In genomic region chr2:160317113-160318099, GRCh38 we compare ENCODE assay signal across 12 cellular contexts.
A peak's percentile ranks its signal among the peaks of the same experiment; 100 is the strongest.
DNase-seq lines count a peak whose midpoint lies in the region; ATAC-seq and TF ChIP-seq lines count a peak whose summit lies in the region.
"Had no signal": no experiment of that assay in that cellular context is flagged by ENCODE, and none has a peak within 500 bp of the region (broad histone marks: within the 10 kb centered on the region; RNA-seq: fewer than 3 reads in every experiment).

No MANE protein-coding gene starts in this region.

- H3K4me1 Mint-ChIP-seq in MCF 10A (ENCODE audit: insufficient read depth, unreplicated experiment) (peaks cover 35% of the 10 kb centered on the region), Calu3 (ENCODE audit: low read depth, unreplicated experiment) (peaks cover 23% of the 10 kb centered on the region)

- H3K27ac ChIP-seq in lower lobe of right lung (peak overlapping the region; percentile 4), smooth muscle cell (ENCODE audit: low read depth) (no peak overlapping the region)

- H3K9me3 ChIP-seq in lower lobe of right lung (no peaks in the 10 kb centered on the region), smooth muscle cell (replicated peaks; ENCODE audit: low read depth) (no peaks in the 10 kb centered on the region)

- H3K79me2 ChIP-seq in smooth muscle cell (ENCODE audit: low read depth), result peaks cover 95% of the 10 kb centered on the region

- H3K36me3 Mint-ChIP-seq in MCF 10A (ENCODE audit: insufficient read depth, unreplicated experiment), result peaks cover 28% of the 10 kb centered on the region
- no peaks in the 10 kb centered on the region for H3K36me3 Mint-ChIP-seq in Calu3 (ENCODE audit: insufficient read depth, unreplicated experiment)

- no peak overlapping the region for H3K4me3 ChIP-seq in lower lobe of right lung
- H3K4me3 ChIP-seq in smooth muscle cell, result no peak overlapping the region

- H3K27me3 Mint-ChIP-seq in MCF 10A (ENCODE audit: insufficient read depth, unreplicated experiment), result no peaks in the 10 kb centered on the region
- H3K27me3 Mint-ChIP-seq in Calu3 (ENCODE audit: unreplicated experiment), result no peaks in the 10 kb centered on the region
- H3K27me3 Mint-ChIP-seq: activated naive CD8-positive, alpha-beta T cell treated with anti-CD3 and anti-CD28 coated beads, Interleukin-2, amount 50 U/mL, for 24 hours; CD8-positive, alpha-beta memory T cell had no signal

- no peak overlapping the region for H3K4me2 ChIP-seq in smooth muscle cell

- CTCF ChIA-PET in MCF 10A (lab: Yijun Ruan, JAX), result interaction anchor here (0.6 to 1.3 kb wide), 8 partner anchors 12 to 746 kb away, joined by 3 to 6 read pairs (median 4); no protein-coding TSS in a partner anchor
- CTCF ChIA-PET in Calu3 (lab: Charles Lee), result interaction anchor here (0.6 kb wide), 2 partner anchors 9 to 1328 kb away, joined by 3 to 5 read pairs; no protein-coding TSS in a partner anchor

- no peaks in the 10 kb centered on the region for H3K27me3 ChIP-seq in lower lobe of right lung (ENCODE audit: low read depth)
- no peaks in the 10 kb centered on the region for H3K27me3 ChIP-seq in smooth muscle cell (ENCODE audit: low read depth)

- POLR2A ChIA-PET in MCF 10A (lab: Yijun Ruan, JAX), result interaction anchor here (1.1 kb wide), 1 partner anchor 10 kb away, joined by 5 read pairs; no protein-coding TSS in a partner anchor

- peaks cover 91% of the 10 kb centered on the region for H4K20me1 ChIP-seq in smooth muscle cell (ENCODE audit: low read depth)

- H3K36me3 ChIP-seq in lower lobe of right lung (peaks cover 5% of the 10 kb centered on the region), smooth muscle cell (ENCODE audit: low read depth) (no peaks in the 10 kb centered on the region)

- DNase-seq in NCI-H1105 treated with DMSO at 0.1 percent for 48 hours (lab: John Stamatoyannopoulos, UW) (peak; percentile 94), MCF 10A (ENCODE audit: unreplicated experiment) (no peak), lower lobe of right lung (no peak), stromal cell of bone marrow (ENCODE audit: low read depth) (peak; percentile 64), NCI-H146 treated with DMSO at 0.1 percent for 48 hours (lab: John Stamatoyannopoulos, UW; ENCODE audit: unreplicated experiment) (no peak), smooth muscle cell (lab: John Stamatoyannopoulos, UW; ENCODE audit: unreplicated experiment) (no peak), Calu3 (no peak)
- DNase-seq: activated naive CD8-positive, alpha-beta T cell treated with anti-CD3 and anti-CD28 coated beads, Interleukin-2, amount 50 U/mL, for 24 hours; CD8-positive, alpha-beta memory T cell; IMR-90; RPMI8226; T1000 had no signal

- H2AFZ ChIP-seq in smooth muscle cell (ENCODE audit: low read depth), result no peak overlapping the region

- H3K4me1 ChIP-seq in lower lobe of right lung (peaks cover 60% of the 10 kb centered on the region), smooth muscle cell (ENCODE audit: low read depth) (peaks cover 26% of the 10 kb centered on the region)

- no peak overlapping the region for H3K4me3 Mint-ChIP-seq in MCF 10A (ENCODE audit: unreplicated experiment)
- no peak overlapping the region for H3K4me3 Mint-ChIP-seq in Calu3 (ENCODE audit: low read depth, unreplicated experiment)
- H3K4me3 Mint-ChIP-seq: activated naive CD8-positive, alpha-beta T cell treated with anti-CD3 and anti-CD28 coated beads, Interleukin-2, amount 50 U/mL, for 24 hours; CD8-positive, alpha-beta memory T cell had no signal

- BruUV-seq in MCF 10A (replicated peaks; lab: Mats Ljungman, UMichigan) (TSS peak; percentile 4), Calu3 (replicated peaks; lab: Mats Ljungman, UMichigan) (no TSS peak)

- intact Hi-C loops in MCF 10A (cut with micrococcal nuclease), result no loop called here
- intact Hi-C loops in lower lobe of right lung (cut with DNase I), result no loop called here
- intact Hi-C loops in Calu3 (cut with micrococcal nuclease; ENCODE audit: unreplicated experiment), result no loop called here

- WGBS in smooth muscle cell (ENCODE audit: low lambda C conversion rate), result 89% methylated on average over 7 of the region's 7 CpGs

- H3K9ac ChIP-seq in smooth muscle cell (ENCODE audit: low read depth), result no peak overlapping the region

- H3K27ac Mint-ChIP-seq in MCF 10A (ENCODE audit: low read depth, unreplicated experiment) (no peak overlapping the region), Calu3 (ENCODE audit: unreplicated experiment) (no peak overlapping the region)

- no peaks in the 10 kb centered on the region for H3F3A ChIP-seq in smooth muscle cell (ENCODE audit: low read depth)

- ATAC-seq in lower lobe of right lung, result no peak
- ATAC-seq: activated naive CD8-positive, alpha-beta T cell treated with anti-CD3 and anti-CD28 coated beads, Interleukin-2, amount 50 U/mL, for 24 hours had no signal

- TF ChIP-seq CTCF in MCF 10A (IDR thresholded peaks at IDR 0.05; ENCODE audit: unreplicated experiment), result no peak
- TF ChIP-seq CTCF in lower lobe of right lung (IDR thresholded peaks at IDR 0.05), result no peak
- no peak for TF ChIP-seq CTCF in smooth muscle cell (IDR thresholded peaks at IDR 0.05; ENCODE audit: borderline replicate concordance, insufficient read depth, poor library complexity, severe bottlenecking)
- no peak for TF ChIP-seq CTCF in Calu3 (IDR thresholded peaks at IDR 0.05; ENCODE audit: unreplicated experiment)

- H3K9me3 Mint-ChIP-seq in MCF 10A (ENCODE audit: unreplicated experiment), result no peaks in the 10 kb centered on the region
- H3K9me3 Mint-ChIP-seq in Calu3 (ENCODE audit: low read depth, unreplicated experiment), result no peaks in the 10 kb centered on the region
- H3K9me3 Mint-ChIP-seq: activated naive CD8-positive, alpha-beta T cell treated with anti-CD3 and anti-CD28 coated beads, Interleukin-2, amount 50 U/mL, for 24 hours; CD8-positive, alpha-beta memory T cell had no signal

Comparison
In these comparisons a context has a peak if more than half of its experiments do, and no peak if none do; other contexts are left out.
1. DNase-seq: peak in NCI-H1105 treated with DMSO at 0.1 percent for 48 hours (single experiment) and stromal cell of bone marrow (single experiment); none in MCF 10A (single experiment), lower lobe of right lung (single experiment), NCI-H146 treated with DMSO at 0.1 percent for 48 hours (single experiment), smooth muscle cell (single experiment) and Calu3 (single experiment).